ENCODE assay signal across 17 cellular contexts in the genomic region with DNA sequence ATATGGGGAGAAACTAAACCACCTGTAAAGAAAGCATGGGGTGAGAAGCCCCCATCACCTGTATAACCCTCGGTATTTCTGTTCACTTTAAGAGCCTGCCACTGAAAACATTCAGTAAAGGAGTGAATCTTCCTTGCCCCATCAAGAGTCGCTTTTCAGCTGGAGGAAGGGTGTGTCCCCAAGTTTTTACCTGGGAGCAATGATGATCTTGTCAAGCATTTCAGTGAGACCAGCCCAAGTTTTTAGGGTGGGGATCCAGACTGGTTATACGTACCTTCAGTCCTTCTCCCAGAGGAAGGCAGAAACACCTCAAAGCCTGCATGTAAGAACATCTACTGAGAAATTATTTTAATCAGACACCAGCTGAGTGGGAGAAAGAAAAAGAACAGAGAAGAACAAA. TPM values are rescaled to one million over a fixed set of nuclear protein-coding genes. Genes with fewer than 3 reads are reported as not detected.
A peak's percentile ranks its signal among the peaks of the same experiment; 100 is the strongest.
DNase-seq lines count a peak whose midpoint lies in the region; ATAC-seq, FAIRE-seq and TF ChIP-seq lines count a peak whose summit lies in the region.
"Had no signal": no experiment of that assay in that cellular context is flagged by ENCODE, and none has a peak within 500 bp of the region (broad histone marks: within the 10 kb centered on the region; RNA-seq: fewer than 3 reads in every experiment).

A gene (plus strand): TSS at position 301 of the 400 bp plus-strand sequence. CDS start 141 bp downstream, outside the sequence.

- H2AFZ ChIP-seq in mammary epithelial cell (ENCODE audit: low read depth, low read length) = peak within 1 kb of the TSS; percentile 25
- peak within 1 kb of the TSS; percentile 62 for H2AFZ ChIP-seq in keratinocyte (ENCODE audit: control insufficient read depth, low read length)
- H2AFZ ChIP-seq: GM23248 had no signal

- no peak within 1 kb of the TSS for H3K4me3 Mint-ChIP-seq in T-cell
- H3K4me3 Mint-ChIP-seq: CD8-positive, alpha-beta memory T cell; H9 had no signal

- H3K9me3 Mint-ChIP-seq in T-cell = peaks cover 0 to 8% (median 0%) of the 10 kb centered on the region in 3 donors
- peaks cover 0 to 4% of the 10 kb centered on the region in 2 donors for H3K9me3 Mint-ChIP-seq in activated naive CD4-positive, alpha-beta T cell treated with anti-CD3 and anti-CD28 coated beads, Interleukin-2, amount 50 U/mL, for 72 hours

- POLR2A ChIA-PET in T-cell (lab: Charles Lee) = no interaction called here

- H3K27me3 ChIP-seq in mammary epithelial cell (ENCODE audit: insufficient read depth, low read length) = no peaks in the 10 kb centered on the region
- no peaks in the 10 kb centered on the region for H3K27me3 ChIP-seq in keratinocyte (ENCODE audit: control insufficient read depth, extremely low read depth, insufficient read depth, low read length)
- H3K27me3 ChIP-seq: BLaER1 had no signal

- H3K4me1 ChIP-seq in mammary epithelial cell (ENCODE audit: insufficient read depth, low read length) (no peaks in the 10 kb centered on the region), keratinocyte (ENCODE audit: control insufficient read depth, extremely low read depth, insufficient read depth, low read length) (peaks cover 21% of the 10 kb centered on the region)
- H3K4me1 ChIP-seq: BLaER1, Caco-2 had no signal

- H4K20me1 ChIP-seq in mammary epithelial cell (ENCODE audit: insufficient read depth, low read length) (no peaks in the 10 kb centered on the region), keratinocyte (ENCODE audit: control insufficient read depth, extremely low read depth, insufficient read depth, low read length) (no peaks in the 10 kb centered on the region)
- H4K20me1 ChIP-seq: BLaER1 had no signal

- intact Hi-C loops in mammary epithelial cell (cut with micrococcal nuclease) = no loop called here

- no peak within 1 kb of the TSS for H3K9ac ChIP-seq in mammary epithelial cell (ENCODE audit: insufficient read depth, low read length)
- no peak within 1 kb of the TSS for H3K9ac ChIP-seq in keratinocyte (ENCODE audit: control insufficient read depth, extremely low read depth, insufficient read depth, low read length)
- H3K9ac ChIP-seq: BLaER1, GM23248 had no signal

- no peaks in the 10 kb centered on the region for H3K36me3 Mint-ChIP-seq in T-cell
- no peaks in the 10 kb centered on the region for H3K36me3 Mint-ChIP-seq in activated naive CD4-positive, alpha-beta T cell treated with anti-CD3 and anti-CD28 coated beads, Interleukin-2, amount 50 U/mL, for 72 hours
- H3K36me3 Mint-ChIP-seq: CD8-positive, alpha-beta memory T cell had no signal

- in situ Hi-C loops in mammary epithelial cell (cut with MboI; ENCODE audit: low sequenced_read_pairs in 2 of 2) = no loop called here

- H3K4me1 Mint-ChIP-seq in T-cell = no peaks in the 10 kb centered on the region
- H3K4me1 Mint-ChIP-seq: CD8-positive, alpha-beta memory T cell had no signal

- H3K36me3 ChIP-seq in mammary epithelial cell (ENCODE audit: insufficient read depth, low read length) (no peaks in the 10 kb centered on the region), keratinocyte (ENCODE audit: control insufficient read depth in 2 of 2, extremely low read depth in 1 of 2, insufficient read depth in 2 of 2, low read length in 2 of 2) (no peaks in the 10 kb centered on the region)
- H3K36me3 ChIP-seq: BLaER1 had no signal

- no peaks in the 10 kb centered on the region for H3K9me3 ChIP-seq in mammary epithelial cell (replicated peaks; ENCODE audit: insufficient read depth, low read length)
- H3K9me3 ChIP-seq in keratinocyte (ENCODE audit: control insufficient read depth, low read depth, low read length) = no peaks in the 10 kb centered on the region
- H3K9me3 ChIP-seq: BLaER1, Caco-2 had no signal

- no peak for TF ChIP-seq POLR2A in GM12892 (IDR thresholded peaks at IDR 0.05; ENCODE audit: low read depth, low read length)

- H3K4me2 ChIP-seq in mammary epithelial cell (ENCODE audit: insufficient read depth, low read depth, low read length) (no peak within 1 kb of the TSS), keratinocyte (ENCODE audit: control insufficient read depth, extremely low read depth, insufficient read depth, low read depth, low read length) (peak within 1 kb of the TSS; percentile 60)
- H3K4me2 ChIP-seq: BLaER1 had no signal

- DNase-seq in GM12892 (ENCODE audit: insufficient read length) (no peak), mammary epithelial cell (no peak), keratinocyte (ENCODE audit: low read depth, low spot score) (no peak), medulla oblongata (ENCODE audit: extremely low spot score) (no peak), DMS79 treated with DMSO at 0.1 percent for 48 hours (lab: John Stamatoyannopoulos, UW) (no peak), T-cell (no peak)
- DNase-seq in activated naive CD4-positive, alpha-beta T cell treated with anti-CD3 and anti-CD28 coated beads, Interleukin-2, amount 50 U/mL, for 72 hours (ENCODE audit: low spot score in 2 of 2) = no peak
- DNase-seq: 8988T; AML-193; Caco-2; CD8-positive, alpha-beta memory T cell; GF-D8; GM23248; H9 had no signal

- H3K4me3 ChIP-seq in mammary epithelial cell (replicated peaks in 1 of 3; ENCODE audit: insufficient read depth in 1 of 3, low read depth in 2 of 3, low read length in 3 of 3) (no peak within 1 kb of the TSS), keratinocyte (ENCODE audit: control insufficient read depth in 2 of 3, extremely low read depth in 1 of 3, insufficient read depth in 2 of 3, low read depth in 1 of 3, low read length in 3 of 3) (peak within 1 kb of the TSS in 2 of 3 experiments; percentile 11 to 19), skin epidermis (peak within 1 kb of the TSS; percentile 13 to 36 (median 23))
- H3K4me3 ChIP-seq: BLaER1, GM23248 had no signal

- H3K9me1 ChIP-seq in keratinocyte (ENCODE audit: control insufficient read depth, extremely low read depth, insufficient read depth, low read length) = no peaks in the 10 kb centered on the region

- dilution Hi-C loops in mammary epithelial cell (cut with HindIII; ENCODE audit: low sequenced_read_pairs) = no loop called here
- dilution Hi-C loops in keratinocyte (cut with MboI; ENCODE audit: extremely low pct_ligation_motif_present, low sequenced_read_pairs) = no loop called here

- WGBS in mammary epithelial cell (ENCODE audit: low coverage, missing lambda C conversion rate) = 40% methylated on average over 3 of the region's 3 CpGs

- BruUV-seq in mammary epithelial cell (replicated peaks; lab: Mats Ljungman, UMichigan) = no TSS peak

- H3K27ac ChIP-seq in mammary epithelial cell (ENCODE audit: insufficient read depth, low read depth, low read length) = no peak within 1 kb of the TSS
- no peak within 1 kb of the TSS for H3K27ac ChIP-seq in keratinocyte (ENCODE audit: control insufficient read depth, insufficient read depth, low read length)
- peak within 1 kb of the TSS in 20 of 21 experiments; percentile 31 to 83 (median 68) for H3K27ac ChIP-seq in skin epidermis
- H3K27ac ChIP-seq: BLaER1, GM23248 had no signal

- H3K79me2 ChIP-seq in mammary epithelial cell (ENCODE audit: insufficient read depth, low read length) = no peaks in the 10 kb centered on the region
- no peaks in the 10 kb centered on the region for H3K79me2 ChIP-seq in keratinocyte (ENCODE audit: control insufficient read depth, insufficient read depth, low read length)

- no peaks in the 10 kb centered on the region for H3K27me3 Mint-ChIP-seq in T-cell
- H3K27me3 Mint-ChIP-seq: CD8-positive, alpha-beta memory T cell had no signal

- FAIRE-seq in GM12892 (lab: Jason Lieb, UNC) = peak; percentile 17
- FAIRE-seq in keratinocyte (lab: Jason Lieb, UNC) = peak; percentile 29

- CTCF ChIA-PET in mammary epithelial cell (lab: Charles Lee; ENCODE audit: low non-redundant PET) = no interaction called here
- CTCF ChIA-PET in T-cell (lab: Charles Lee) = no interaction called here

- ATAC-seq in T-cell (replicated peaks in 1 of 4) = no peak
- no peak for ATAC-seq in activated naive CD4-positive, alpha-beta T cell treated with anti-CD3 and anti-CD28 coated beads, Interleukin-2, amount 50 U/mL, for 72 hours

- H3K27ac Mint-ChIP-seq in T-cell = no peak within 1 kb of the TSS
- H3K27ac Mint-ChIP-seq in activated naive CD4-positive, alpha-beta T cell treated with anti-CD3 and anti-CD28 coated beads, Interleukin-2, amount 50 U/mL, for 72 hours = no peak within 1 kb of the TSS
- H3K27ac Mint-ChIP-seq: CD8-positive, alpha-beta memory T cell had no signal

- TF ChIP-seq CTCF in mammary epithelial cell (conservative IDR thresholded peaks at IDR 0.05 in 1 of 2, IDR thresholded peaks at IDR 0.05 in 1 of 2; ENCODE audit: extremely low read depth in 1 of 2, insufficient read depth in 1 of 2, low read depth in 1 of 2, low read length in 2 of 2) (no peak), keratinocyte (optimal IDR thresholded peaks at IDR 0.05 in 1 of 3, IDR thresholded peaks at IDR 0.05 in 1 of 3, conservative IDR thresholded peaks at IDR 0.05 in 1 of 3; ENCODE audit: extremely low read depth in 1 of 3, insufficient read depth in 2 of 3, low read length in 3 of 3) (no peak)

RNA-seq across cellular contexts. Expression of the gene that starts here (rescaled TPM):
- polyA plus RNA-seq in GM12892 (2012; ENCODE audit: missing spikeins) = 0.08 TPM
- total RNA-seq in mammary epithelial cell = under 1 TPM; 0.17 to 0.33 TPM
- polyA plus RNA-seq in mammary epithelial cell = 0.07 TPM
- not detected for polyA minus RNA-seq in mammary epithelial cell
- 9.8 to 68.0 TPM (median 27.6 TPM) in 3 replicates for polyA plus RNA-seq in keratinocyte
- 148 TPM for polyA plus RNA-seq in keratinocyte (2011; ENCODE audit: low read depth)
- 10.1 and 12.5 TPM in 2 replicates for polyA plus RNA-seq in keratinocyte (2011; cell fraction: cytosol; rRNA removed)
- polyA plus RNA-seq in keratinocyte (2011; cell fraction: nucleus; rRNA removed) = 48.6 and 57.9 TPM in 2 replicates
- 9.5 and 161 TPM in 2 replicates for polyA plus RNA-seq in keratinocyte (2012; ENCODE audit: low replicate concordance)
- polyA minus RNA-seq in keratinocyte = 36.7 to 204 TPM (median 92.3 TPM) in 3 replicates
- polyA minus RNA-seq in keratinocyte (2011; cell fraction: cytosol; rRNA and poly(A)+ RNA removed) = 16.3 TPM
- 72.0 and 105 TPM in 2 replicates for polyA minus RNA-seq in keratinocyte (2011; cell fraction: nucleus; rRNA and poly(A)+ RNA removed)
- total RNA-seq in T-cell = not detected
- not detected for total RNA-seq in activated naive CD4-positive, alpha-beta T cell treated with anti-CD3 and anti-CD28 coated beads, Interleukin-2, amount 50 U/mL, for 72 hours
- total RNA-seq: Caco-2; CD8-positive, alpha-beta memory T cell; GM23248; H9; HT1080 had no signal
- polyA plus RNA-seq: CD8-positive, alpha-beta memory T cell; GM23248 had no signal

Comparison
In these comparisons a context has a peak if more than half of its experiments do, and no peak if none do; other contexts are left out.
1. H3K27ac ChIP-seq: peak in skin epidermis (20 of 21); none in mammary epithelial cell (single experiment) and keratinocyte (single experiment).
2. H3K4me3 ChIP-seq: peak in keratinocyte (2 of 3) and skin epidermis (7 of 7); none in mammary epithelial cell (0 of 3).